ENCODE assay signal across 8 cellular contexts in the genomic region with DNA sequence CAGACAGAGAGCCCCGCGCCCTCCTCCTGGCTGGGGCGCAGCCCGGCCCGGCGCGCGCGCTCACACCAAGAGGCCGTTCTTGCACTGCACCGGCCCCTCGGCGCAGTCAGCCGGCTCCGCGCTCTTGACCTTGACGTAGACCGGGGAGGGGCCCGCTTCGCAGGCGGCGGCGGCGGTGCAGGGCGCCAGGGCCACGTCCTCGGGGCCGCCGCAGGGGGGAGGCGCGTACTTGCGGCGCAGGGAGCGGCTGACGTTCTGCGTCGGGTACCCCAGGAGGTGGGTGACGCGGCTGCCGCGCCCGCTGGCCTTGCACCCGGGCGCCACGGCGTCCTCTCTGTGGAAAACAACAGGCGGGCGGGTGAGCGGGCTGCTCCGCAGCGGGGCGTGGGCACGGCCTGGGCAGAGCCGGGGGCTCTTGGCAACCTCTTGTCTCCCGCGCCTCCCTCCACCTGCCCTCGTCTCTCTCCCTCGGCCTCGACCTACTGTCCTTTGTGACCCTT. TPM values are rescaled to one million over a fixed set of nuclear protein-coding genes. Genes with fewer than 3 reads are reported as not detected.
DNase-seq lines count a peak whose midpoint lies in the region; ATAC-seq and TF ChIP-seq lines count a peak whose summit lies in the region.

No MANE protein-coding gene starts in this region.

- in situ Hi-C loops in Panc1 (cut with HindIII; ENCODE audit: low pct_unique_long_range_greater_than_20kb, low sequenced_read_pairs): no loop called here

- peak overlapping the region; percentile 79 for H3K4me3 Mint-ChIP-seq in activated T-helper 1 cell treated with anti-CD3 and anti-CD28 coated beads, Interleukin-12 subunit alpha, Interleukin-12 subunit beta, Interleukin-2, Interleukin-4 antibody, amounts not matched to agents 30 ng/mL and 10 ng/mL and 1 ng/mL, durations not matched to agents 14 hours and 24 hours and 36 hours

- peak in 3 of 4 donors; percentile 57 to 87 (median 82) for TF ChIP-seq POLR2A in esophagus squamous epithelium (IDR thresholded peaks at IDR 0.05)

- peaks cover 13% of the 10 kb centered on the region for H3K4me1 Mint-ChIP-seq in activated T-helper 1 cell treated with anti-CD3 and anti-CD28 coated beads, Interleukin-12 subunit alpha, Interleukin-12 subunit beta, Interleukin-2, Interleukin-4 antibody, amounts not matched to agents 30 ng/mL and 10 ng/mL and 1 ng/mL, durations not matched to agents 14 hours and 24 hours and 36 hours (ENCODE audit: low read depth)

- no peaks in the 10 kb centered on the region for H3K9me3 ChIP-seq in Panc1 (ENCODE audit: control insufficient read depth, insufficient read depth, low read depth, low read length)
- no peaks in the 10 kb centered on the region for H3K9me3 ChIP-seq in esophagus squamous epithelium
- H3K9me3 ChIP-seq in muscle layer of duodenum (ENCODE audit: control insufficient read depth in 1 of 2, low read length in 2 of 2): no peaks in the 10 kb centered on the region

- POLR2A ChIA-PET in Panc1 (lab: Charles Lee): no interaction called here

- DNase-seq in AG08395 (ENCODE audit: low spot score) (peak; percentile 85), Panc1 (ENCODE audit: low read depth, low spot score) (no peak), esophagus squamous epithelium (lab: John Stamatoyannopoulos, UW) (peak; percentile 35)
- DNase-seq in activated T-helper 1 cell treated with anti-CD3 and anti-CD28 coated beads, Interleukin-12 subunit alpha, Interleukin-12 subunit beta, Interleukin-2, Interleukin-4 antibody, amounts not matched to agents 30 ng/mL and 10 ng/mL and 1 ng/mL, durations not matched to agents 14 hours and 24 hours and 36 hours (ENCODE audit: low spot score): peak; percentile 58
- peak; percentile 85 for DNase-seq in stimulated activated CD8-positive, alpha-beta memory T cell treated with anti-CD3 and anti-CD28 coated beads, Interleukin-4, amount 100 ng/mL, for 48 hours

- H3K27ac Mint-ChIP-seq in activated T-helper 1 cell treated with anti-CD3 and anti-CD28 coated beads, Interleukin-12 subunit alpha, Interleukin-12 subunit beta, Interleukin-2, Interleukin-4 antibody, amounts not matched to agents 30 ng/mL and 10 ng/mL and 1 ng/mL, durations not matched to agents 14 hours and 24 hours and 36 hours: no peak overlapping the region

- TF ChIP-seq CTCF in Panc1 (IDR thresholded peaks at IDR 0.05): no peak
- peak in 3 of 6 experiments; percentile 27 to 32 (median 30) for TF ChIP-seq CTCF in esophagus squamous epithelium (IDR thresholded peaks at IDR 0.05)

- 0% methylated on average over 6 to 19 of the region's 59 CpGs for WGBS in esophagus squamous epithelium, 2 donors

- no peaks in the 10 kb centered on the region for H3K27me3 ChIP-seq in Panc1 (ENCODE audit: control insufficient read depth, insufficient read depth, low read length)
- H3K27me3 ChIP-seq in esophagus squamous epithelium: no peaks in the 10 kb centered on the region
- no peaks in the 10 kb centered on the region for H3K27me3 ChIP-seq in muscle layer of duodenum (ENCODE audit: low read depth, low read length)

- peak overlapping the region; percentile 53 to 57 for H3K4me3 ChIP-seq in Panc1 (ENCODE audit: low read depth in 2 of 2, low read length in 2 of 2)
- H3K4me3 ChIP-seq in esophagus squamous epithelium: peak overlapping the region; percentile 66 to 83 (median 73)
- H3K4me3 ChIP-seq in muscle layer of duodenum (ENCODE audit: low read depth in 1 of 2, low read length in 2 of 2): peak overlapping the region; percentile 49 to 85

- H3K27ac ChIP-seq in Panc1 (ENCODE audit: low read length) (no peak overlapping the region), esophagus squamous epithelium (peak overlapping the region; percentile 95 to 98 (median 98)), muscle layer of duodenum (ENCODE audit: low read length) (peak overlapping the region; percentile 77)

- no peaks in the 10 kb centered on the region for H3K9me3 Mint-ChIP-seq in activated T-helper 1 cell treated with anti-CD3 and anti-CD28 coated beads, Interleukin-12 subunit alpha, Interleukin-12 subunit beta, Interleukin-2, Interleukin-4 antibody, amounts not matched to agents 30 ng/mL and 10 ng/mL and 1 ng/mL, durations not matched to agents 14 hours and 24 hours and 36 hours

- H3K4me1 ChIP-seq in Panc1 (ENCODE audit: control insufficient read depth, insufficient read depth, low read length): peaks cover 9% of the 10 kb centered on the region; the same call in 1 of the 2 replicates
- peaks cover 9 to 58% (median 25%) of the 10 kb centered on the region in 3 donors for H3K4me1 ChIP-seq in esophagus squamous epithelium
- peaks cover 0 to 18% of the 10 kb centered on the region in 2 donors for H3K4me1 ChIP-seq in muscle layer of duodenum (ENCODE audit: control insufficient read depth in 1 of 2, insufficient read depth in 2 of 2, low read length in 2 of 2)

- H3K36me3 ChIP-seq in Panc1 (ENCODE audit: control insufficient read depth, insufficient read depth, low read length): no peaks in the 10 kb centered on the region
- H3K36me3 ChIP-seq in esophagus squamous epithelium: no peaks in the 10 kb centered on the region
- H3K36me3 ChIP-seq in muscle layer of duodenum (ENCODE audit: control insufficient read depth in 1 of 2, insufficient read depth in 2 of 2, low read length in 2 of 2): no peaks in the 10 kb centered on the region

- ATAC-seq in GM19043 (IDR thresholded peaks at IDR 0.05; ENCODE audit: low read depth, unreplicated experiment): peak; percentile 80
- ATAC-seq in HG03442 (IDR thresholded peaks at IDR 0.05; ENCODE audit: unreplicated experiment): peak; percentile 82
- ATAC-seq in Panc1: peak; percentile 95

- peaks cover 36% of the 10 kb centered on the region for H3K27me3 Mint-ChIP-seq in activated T-helper 1 cell treated with anti-CD3 and anti-CD28 coated beads, Interleukin-12 subunit alpha, Interleukin-12 subunit beta, Interleukin-2, Interleukin-4 antibody, amounts not matched to agents 30 ng/mL and 10 ng/mL and 1 ng/mL, durations not matched to agents 14 hours and 24 hours and 36 hours (ENCODE audit: insufficient read depth)

- intact Hi-C loops in Panc1 (cut with micrococcal nuclease; ENCODE audit: unreplicated experiment): loop anchor here (2.0 kb wide), 1 partner anchor 74 kb away; a partner anchor contains a TSS
- intact Hi-C loops in activated T-helper 1 cell treated with anti-CD3 and anti-CD28 coated beads, Interleukin-12 subunit alpha, Interleukin-12 subunit beta, Interleukin-2, Interleukin-4 antibody, amounts not matched to agents 30 ng/mL and 10 ng/mL and 1 ng/mL, durations not matched to agents 14 hours and 24 hours and 36 hours (cut with micrococcal nuclease): loop anchor here (2.0 kb wide), 1 partner anchor 74 kb away; a partner anchor contains a TSS
- intact Hi-C loops in esophagus squamous epithelium (cut with DNase I): no loop called here

- H3K36me3 Mint-ChIP-seq in activated T-helper 1 cell treated with anti-CD3 and anti-CD28 coated beads, Interleukin-12 subunit alpha, Interleukin-12 subunit beta, Interleukin-2, Interleukin-4 antibody, amounts not matched to agents 30 ng/mL and 10 ng/mL and 1 ng/mL, durations not matched to agents 14 hours and 24 hours and 36 hours (ENCODE audit: low read depth): no peaks in the 10 kb centered on the region

- BruUV-seq in Panc1 (replicated peaks; lab: Mats Ljungman, UMichigan): no TSS peak

- CTCF ChIA-PET in Panc1 (lab: Charles Lee): no interaction called here

RNA-seq across cellular contexts. Expression of a gene that starts 7.7 kb away (rescaled TPM):
- total RNA-seq in Panc1 (2021; ENCODE audit: unreplicated experiment) (not detected), esophagus squamous epithelium (1 to 10 TPM in 3 of 4 donors, under 1 TPM in 1; 0.38 to 7.8 (median 1.8) TPM)
- polyA plus RNA-seq in Panc1 (2012; ENCODE audit: insufficient read length): not detected
- not detected in 2 replicates for total RNA-seq in activated T-helper 1 cell treated with anti-CD3 and anti-CD28 coated beads, Interleukin-12 subunit alpha, Interleukin-12 subunit beta, Interleukin-2, Interleukin-4 antibody, amounts not matched to agents 30 ng/mL and 10 ng/mL and 1 ng/mL, durations not matched to agents 14 hours and 24 hours and 36 hours

RNA-seq across cellular contexts. Expression of a gene that starts 28.1 kb away (rescaled TPM):
- total RNA-seq in Panc1 (2021; ENCODE audit: unreplicated experiment) (not detected), esophagus squamous epithelium (1 to 10 TPM in 2 of 4 donors, under 1 TPM in 2; 0.49 to 9.0 (median 3.1) TPM)
- polyA plus RNA-seq in Panc1 (2012; ENCODE audit: insufficient read length): not detected
- total RNA-seq in activated T-helper 1 cell treated with anti-CD3 and anti-CD28 coated beads, Interleukin-12 subunit alpha, Interleukin-12 subunit beta, Interleukin-2, Interleukin-4 antibody, amounts not matched to agents 30 ng/mL and 10 ng/mL and 1 ng/mL, durations not matched to agents 14 hours and 24 hours and 36 hours: 0.49 and 0.69 TPM in 2 replicates

RNA-seq across cellular contexts. Expression of a gene that starts 45.2 kb away (rescaled TPM):
- 1.6 TPM for total RNA-seq in Panc1 (2021; ENCODE audit: unreplicated experiment)
- 0.40 TPM for polyA plus RNA-seq in Panc1 (2012; ENCODE audit: insufficient read length)
- total RNA-seq in activated T-helper 1 cell treated with anti-CD3 and anti-CD28 coated beads, Interleukin-12 subunit alpha, Interleukin-12 subunit beta, Interleukin-2, Interleukin-4 antibody, amounts not matched to agents 30 ng/mL and 10 ng/mL and 1 ng/mL, durations not matched to agents 14 hours and 24 hours and 36 hours: 0.78 and 1.7 TPM in 2 replicates
- under 1 TPM in 2 of 4 donors, not detected in 2; 0.48 to 0.95 TPM for total RNA-seq in esophagus squamous epithelium

RNA-seq across cellular contexts. Expression of a gene that starts 52.6 kb away (rescaled TPM):
- total RNA-seq in Panc1 (2021; ENCODE audit: unreplicated experiment): not detected
- polyA plus RNA-seq in Panc1 (2012; ENCODE audit: insufficient read length): not detected
- not detected in 2 replicates for total RNA-seq in activated T-helper 1 cell treated with anti-CD3 and anti-CD28 coated beads, Interleukin-12 subunit alpha, Interleukin-12 subunit beta, Interleukin-2, Interleukin-4 antibody, amounts not matched to agents 30 ng/mL and 10 ng/mL and 1 ng/mL, durations not matched to agents 14 hours and 24 hours and 36 hours
- under 1 TPM in 1 of 4 donors, not detected in 3; 0.76 TPM for total RNA-seq in esophagus squamous epithelium
